11 cellular contexts compared by ENCODE assay signal in the genomic region with DNA sequence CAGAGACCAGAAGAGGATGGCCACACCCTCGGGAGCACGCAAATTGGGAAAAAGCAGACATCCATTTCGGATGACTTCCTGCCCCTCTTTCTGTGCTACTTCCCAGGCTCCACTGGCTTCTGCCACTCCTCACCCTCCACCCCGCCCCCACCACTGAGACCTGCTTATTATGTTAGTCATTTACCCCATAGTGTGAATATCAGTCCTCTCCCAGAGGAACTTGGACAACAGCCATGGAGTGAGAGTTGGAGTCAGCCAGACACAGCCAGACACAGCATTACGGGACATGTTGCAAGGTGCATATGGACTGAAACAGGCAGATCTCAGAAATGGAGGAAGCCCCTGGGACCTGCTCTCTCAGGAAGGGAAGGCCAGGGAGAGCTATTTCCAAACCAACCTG. TPM values are rescaled to one million over a fixed set of nuclear protein-coding genes. Genes with fewer than 3 reads are reported as not detected.
DNase-seq lines count a peak whose midpoint lies in the region; ATAC-seq and TF ChIP-seq lines count a peak whose summit lies in the region.
"Had no signal": no experiment of that assay in that cellular context is flagged by ENCODE, and none has a peak within 500 bp of the region (broad histone marks: within the 10 kb centered on the region; RNA-seq: fewer than 3 reads in every experiment).

No MANE protein-coding gene starts in this region.

- DNase-seq in ACHN (peak; percentile 58), HS-5 (ENCODE audit: low read depth) (peak; percentile 8), cardiac fibroblast (ENCODE audit: low read depth in 2 of 2) (peak; percentile 81 to 94), iris pigment epithelial cell (ENCODE audit: low read depth) (peak; percentile 93), NCI-H2171 (lab: John Stamatoyannopoulos, UW) (no peak)
- no peak for DNase-seq in activated CD8-positive, alpha-beta memory T cell treated with anti-CD3 and anti-CD28 coated beads, Interleukin-2, amount 10 ng/mL, durations not matched to agents 7 days and 5 days
- DNase-seq: CD4-positive, alpha-beta T cell; effector memory CD8-positive, alpha-beta T cell had no signal

- ATAC-seq in GM19452 (IDR thresholded peaks at IDR 0.05; ENCODE audit: unreplicated experiment), result no peak
- ATAC-seq in activated CD8-positive, alpha-beta memory T cell treated with anti-CD3 and anti-CD28 coated beads, Interleukin-2, amount 10 ng/mL, durations not matched to agents 7 days and 5 days, result no peak
- ATAC-seq in HG02798 (IDR thresholded peaks at IDR 0.05; ENCODE audit: poor library complexity, unreplicated experiment), result no peak
- ATAC-seq: effector memory CD8-positive, alpha-beta T cell had no signal

- no peaks in the 10 kb centered on the region for H3K4me1 Mint-ChIP-seq in activated CD8-positive, alpha-beta memory T cell treated with anti-CD3 and anti-CD28 coated beads, Interleukin-2, amount 10 ng/mL, durations not matched to agents 7 days and 5 days

- H3K4me3 Mint-ChIP-seq in activated CD8-positive, alpha-beta memory T cell treated with anti-CD3 and anti-CD28 coated beads, Interleukin-2, amount 10 ng/mL, durations not matched to agents 7 days and 5 days, result no peak overlapping the region
- H3K4me3 Mint-ChIP-seq: CD4-positive, alpha-beta T cell; effector memory CD8-positive, alpha-beta T cell; memory B cell had no signal

- no peaks in the 10 kb centered on the region for H3K36me3 Mint-ChIP-seq in activated CD8-positive, alpha-beta memory T cell treated with anti-CD3 and anti-CD28 coated beads, Interleukin-2, amount 10 ng/mL, durations not matched to agents 7 days and 5 days

- H3K9me3 Mint-ChIP-seq in activated CD8-positive, alpha-beta memory T cell treated with anti-CD3 and anti-CD28 coated beads, Interleukin-2, amount 10 ng/mL, durations not matched to agents 7 days and 5 days (ENCODE audit: low read depth), result no peaks in the 10 kb centered on the region
- H3K9me3 Mint-ChIP-seq: CD4-positive, alpha-beta T cell; effector memory CD8-positive, alpha-beta T cell; memory B cell had no signal

- no peak overlapping the region for H3K4me3 ChIP-seq in cardiac fibroblast (replicated peaks in 1 of 2; ENCODE audit: low read depth in 2 of 2, low read length in 2 of 2)

- no peaks in the 10 kb centered on the region for H3K27me3 Mint-ChIP-seq in activated CD8-positive, alpha-beta memory T cell treated with anti-CD3 and anti-CD28 coated beads, Interleukin-2, amount 10 ng/mL, durations not matched to agents 7 days and 5 days
- H3K27me3 Mint-ChIP-seq: CD4-positive, alpha-beta T cell; effector memory CD8-positive, alpha-beta T cell had no signal

- in situ Hi-C loops in ACHN (cut with HindIII; ENCODE audit: low pct_ligation_motif_present, low pct_unique_long_range_greater_than_20kb, low sequenced_read_pairs), result no loop called here

- no peak overlapping the region for H3K27ac Mint-ChIP-seq in activated CD8-positive, alpha-beta memory T cell treated with anti-CD3 and anti-CD28 coated beads, Interleukin-2, amount 10 ng/mL, durations not matched to agents 7 days and 5 days
- H3K27ac Mint-ChIP-seq: CD4-positive, alpha-beta T cell; effector memory CD8-positive, alpha-beta T cell; memory B cell had no signal

- CTCF ChIA-PET in activated CD8-positive, alpha-beta memory T cell treated with anti-CD3 and anti-CD28 coated beads, Interleukin-2, amount 10 ng/mL, durations not matched to agents 7 days and 5 days (lab: Charles Lee), result no interaction called here

- TF ChIP-seq CTCF in cardiac fibroblast (IDR thresholded peaks at IDR 0.05; ENCODE audit: low read depth, low read length), result no peak

RNA-seq across cellular contexts. Expression of a gene that starts 51.8 kb away (rescaled TPM):
- total RNA-seq in activated CD8-positive, alpha-beta memory T cell treated with anti-CD3 and anti-CD28 coated beads, Interleukin-2, amount 10 ng/mL, durations not matched to agents 7 days and 5 days, result 1 to 10 TPM; 5.7 to 5.9 TPM

Comparison
In these comparisons a context has a peak if more than half of its experiments do, and no peak if none do; other contexts are left out.
1. DNase-seq: peak in ACHN (single experiment), HS-5 (single experiment), cardiac fibroblast (2 of 2) and iris pigment epithelial cell (single experiment); none in NCI-H2171 (single experiment) and activated CD8-positive, alpha-beta memory T cell treated with anti-CD3 and anti-CD28 coated beads, Interleukin-2, amount 10 ng/mL, durations not matched to agents 7 days and 5 days (single experiment).